8 cellular contexts compared by ENCODE assay signal in the genomic region with DNA sequence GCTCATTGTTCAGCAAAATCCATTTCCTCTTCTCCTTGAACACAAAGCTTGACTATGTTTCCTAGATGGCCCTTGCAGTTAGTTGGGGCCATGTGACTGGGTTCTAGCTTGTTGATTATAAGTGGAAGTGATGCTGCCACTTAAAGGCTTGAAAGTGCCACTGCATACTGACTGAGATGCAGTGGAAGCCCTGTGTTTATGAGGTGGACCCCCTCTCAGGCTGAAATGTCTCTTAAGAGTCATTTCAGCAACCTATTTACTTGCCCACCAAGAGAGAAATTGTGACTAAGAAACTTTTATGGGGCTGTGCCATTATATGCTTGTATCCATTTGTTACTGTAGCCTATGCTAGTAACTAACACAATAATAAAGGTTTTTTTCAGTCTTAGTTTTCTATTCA. TPM values are rescaled to one million over a fixed set of nuclear protein-coding genes. Genes with fewer than 3 reads are reported as not detected.
A peak's percentile ranks its signal among the peaks of the same experiment; 100 is the strongest.
DNase-seq lines count a peak whose midpoint lies in the region; ATAC-seq lines count a peak whose summit lies in the region.

No MANE protein-coding gene starts in this region.

- H3K27me3 Mint-ChIP-seq in activated T-cell treated with anti-CD3 and anti-CD28 coated beads, Interleukin-2, amount 50 U/mL, for 4 hours (ENCODE audit: low read depth) = no peaks in the 10 kb centered on the region
- peaks cover 2% of the 10 kb centered on the region for H3K27me3 Mint-ChIP-seq in activated T-cell treated with anti-CD3 and anti-CD28 coated beads, Interleukin-2, amount 50 U/mL, for 24 hours
- peaks cover 17% of the 10 kb centered on the region in 2 donors for H3K27me3 Mint-ChIP-seq in effector memory CD8-positive, alpha-beta T cell
- H3K27me3 Mint-ChIP-seq in naive B cell = peaks cover 0 to 5% (median 0%) of the 10 kb centered on the region in 3 donors

- H3K27ac Mint-ChIP-seq in activated T-cell treated with anti-CD3 and anti-CD28 coated beads, Interleukin-2, amount 50 U/mL, for 24 hours = no peak overlapping the region
- H3K27ac Mint-ChIP-seq in effector memory CD8-positive, alpha-beta T cell = no peak overlapping the region
- H3K27ac Mint-ChIP-seq in naive B cell = no peak overlapping the region

- no peaks in the 10 kb centered on the region for H3K36me3 Mint-ChIP-seq in activated T-cell treated with anti-CD3 and anti-CD28 coated beads, Interleukin-2, amount 50 U/mL, for 4 hours (ENCODE audit: insufficient read depth)
- no peaks in the 10 kb centered on the region for H3K36me3 Mint-ChIP-seq in activated T-cell treated with anti-CD3 and anti-CD28 coated beads, Interleukin-2, amount 50 U/mL, for 24 hours (ENCODE audit: low read depth)
- H3K36me3 Mint-ChIP-seq in effector memory CD8-positive, alpha-beta T cell (ENCODE audit: insufficient read depth) = no peaks in the 10 kb centered on the region
- H3K36me3 Mint-ChIP-seq in naive B cell = peaks cover 0 to under 1% of the 10 kb centered on the region in 2 donors

- H3K4me3 Mint-ChIP-seq in activated T-cell treated with anti-CD3 and anti-CD28 coated beads, Interleukin-2, amount 50 U/mL, for 4 hours = no peak overlapping the region
- H3K4me3 Mint-ChIP-seq in activated T-cell treated with anti-CD3 and anti-CD28 coated beads, Interleukin-2, amount 50 U/mL, for 24 hours = no peak overlapping the region
- H3K4me3 Mint-ChIP-seq in effector memory CD8-positive, alpha-beta T cell = no peak overlapping the region
- H3K4me3 Mint-ChIP-seq in naive B cell = no peak overlapping the region

- peaks cover 16% of the 10 kb centered on the region for H3K4me1 Mint-ChIP-seq in activated T-cell treated with anti-CD3 and anti-CD28 coated beads, Interleukin-2, amount 50 U/mL, for 4 hours (ENCODE audit: low read depth)
- peaks cover 22% of the 10 kb centered on the region for H3K4me1 Mint-ChIP-seq in activated T-cell treated with anti-CD3 and anti-CD28 coated beads, Interleukin-2, amount 50 U/mL, for 24 hours (ENCODE audit: low read depth)
- H3K4me1 Mint-ChIP-seq in effector memory CD8-positive, alpha-beta T cell (ENCODE audit: low read depth in 2 of 2) = peaks cover 0 to 1% of the 10 kb centered on the region in 2 donors
- H3K4me1 Mint-ChIP-seq in naive B cell = peaks cover 0 to 3% (median 0%) of the 10 kb centered on the region in 3 donors

- peak; percentile 87 to 88 for ATAC-seq in activated T-cell treated with anti-CD3 and anti-CD28 coated beads, Interleukin-2, amount 50 U/mL, for 4 hours
- ATAC-seq in effector memory CD8-positive, alpha-beta T cell (replicated peaks) = peak; percentile 87
- ATAC-seq in naive B cell (ENCODE audit: low read depth in 2 of 2) (peak; percentile 90 to 96), HG03039 (IDR thresholded peaks at IDR 0.05; ENCODE audit: unreplicated experiment) (no peak)

- DNase-seq in activated T-cell treated with anti-CD3 and anti-CD28 coated beads, Interleukin-2, amount 50 U/mL, for 4 hours = no peak
- no peak for DNase-seq in activated T-cell treated with anti-CD3 and anti-CD28 coated beads, Interleukin-2, amount 50 U/mL, for 24 hours
- DNase-seq in NAMALWA (ENCODE audit: low spot score) = peak; percentile 73
- DNase-seq in effector memory CD8-positive, alpha-beta T cell = peak in 1 of 3 experiments; percentile 12
- peak; percentile 34 for DNase-seq in naive B cell
- no peak for DNase-seq in LoVo (ENCODE audit: low spot score)
- DNase-seq in stimulated activated naive CD4-positive, alpha-beta T cell treated with Interleukin-2 at 50 U/mL for 16 hours (lab: John Stamatoyannopoulos, UW) = no peak

- H3K9me3 Mint-ChIP-seq in activated T-cell treated with anti-CD3 and anti-CD28 coated beads, Interleukin-2, amount 50 U/mL, for 4 hours = no peaks in the 10 kb centered on the region
- H3K9me3 Mint-ChIP-seq in activated T-cell treated with anti-CD3 and anti-CD28 coated beads, Interleukin-2, amount 50 U/mL, for 24 hours = no peaks in the 10 kb centered on the region
- H3K9me3 Mint-ChIP-seq in effector memory CD8-positive, alpha-beta T cell = no peaks in the 10 kb centered on the region
- H3K9me3 Mint-ChIP-seq in naive B cell = no peaks in the 10 kb centered on the region

RNA-seq across cellular contexts. Expression of a gene that starts 8.4 kb away (rescaled TPM):
- total RNA-seq in activated T-cell treated with anti-CD3 and anti-CD28 coated beads, Interleukin-2, amount 50 U/mL, for 4 hours = 100 to 1,000 TPM; 260 to 273 (median 263) TPM
- 100 to 1,000 TPM; 110 to 149 (median 131) TPM for polyA plus RNA-seq in naive B cell (ENCODE audit: low read depth in 6 of 6)

Comparison
In these comparisons a context has a peak if more than half of its experiments do, and no peak if none do; other contexts are left out.
1. DNase-seq: peak in NAMALWA (single experiment) and naive B cell (single experiment); none in activated T-cell treated with anti-CD3 and anti-CD28 coated beads, Interleukin-2, amount 50 U/mL, for 4 hours (single experiment), activated T-cell treated with anti-CD3 and anti-CD28 coated beads, Interleukin-2, amount 50 U/mL, for 24 hours (single experiment), LoVo (single experiment) and stimulated activated naive CD4-positive, alpha-beta T cell treated with Interleukin-2 at 50 U/mL for 16 hours (single experiment).